In the genomic region with DNA sequence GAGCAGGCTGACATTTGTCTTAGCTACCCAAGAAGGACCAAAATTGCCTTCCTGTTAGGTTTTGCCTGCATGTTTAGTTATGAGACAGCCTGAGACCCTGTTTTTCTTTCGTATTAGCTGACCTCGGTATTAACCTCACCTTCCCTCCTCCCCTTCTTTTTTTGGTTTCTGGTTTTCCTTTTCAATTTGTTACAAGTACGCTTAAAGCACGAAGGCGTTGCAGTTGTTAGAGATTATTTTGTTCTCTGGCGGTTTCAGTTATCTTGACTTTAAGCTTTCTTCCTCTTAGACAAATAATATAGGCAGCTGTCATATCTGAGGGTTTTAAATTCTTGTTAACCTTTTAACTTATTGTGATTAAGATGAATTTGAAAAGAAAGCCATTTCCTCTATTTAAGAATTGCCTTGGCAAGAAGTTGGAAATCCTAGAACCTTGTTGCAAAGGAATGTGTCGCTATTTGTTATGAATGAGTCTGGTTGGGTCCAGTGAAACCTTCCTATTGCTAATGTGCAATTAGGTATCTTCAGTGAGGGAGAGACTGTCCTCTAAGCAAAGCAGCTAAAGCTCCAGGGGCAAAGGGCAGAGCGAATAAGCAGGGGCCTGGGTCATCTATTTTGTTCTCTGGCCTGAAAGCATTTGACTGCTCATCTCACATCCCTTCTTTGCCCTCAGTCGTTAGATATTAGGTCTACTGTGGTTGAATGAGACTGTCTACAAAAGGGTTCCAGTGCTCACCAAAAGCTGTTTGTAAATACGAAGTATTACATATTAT, we compare ENCODE assay signal across 9 cellular contexts. TPM values are rescaled to one million over a fixed set of nuclear protein-coding genes. Genes with fewer than 3 reads are reported as not detected.
A peak's percentile ranks its signal among the peaks of the same experiment; 100 is the strongest.
DNase-seq lines count a peak whose midpoint lies in the region; ATAC-seq, FAIRE-seq and TF ChIP-seq lines count a peak whose summit lies in the region.
"Had no signal": no experiment of that assay in that cellular context is flagged by ENCODE, and none has a peak within 500 bp of the region (broad histone marks: within the 10 kb centered on the region; RNA-seq: fewer than 3 reads in every experiment).

No MANE protein-coding gene starts in this region.

- H3K4me2 ChIP-seq in OCI-LY3 (ENCODE audit: low read length) (peak overlapping the region; percentile 81), mesenchymal stem cell (ENCODE audit: low read length, poor library complexity, severe bottlenecking) (no peak overlapping the region)

- H3K36me3 ChIP-seq in OCI-LY3 (replicated peaks; ENCODE audit: low read depth, low read length) (no peaks in the 10 kb centered on the region), mesenchymal stem cell (ENCODE audit: control insufficient read depth in 1 of 2, insufficient read depth in 2 of 2, low read depth in 1 of 2, low read length in 2 of 2) (no peaks in the 10 kb centered on the region)

- no peak overlapping the region for H2BK15ac ChIP-seq in mesenchymal stem cell (ENCODE audit: low read depth, poor library complexity, severe bottlenecking)

- peak; percentile 49 for DNase-seq in GDM1 (lab: John Stamatoyannopoulos, UW)
- peak; percentile 29 for DNase-seq in mesenchymal stem cell
- no peak for DNase-seq in NCI-H526 (lab: John Stamatoyannopoulos, UW)
- DNase-seq in NCI-H1092 treated with DMSO at 0.1 percent for 48 hours (lab: John Stamatoyannopoulos, UW): no peak
- no peak for DNase-seq in stimulated activated naive CD4-positive, alpha-beta T cell treated with Interleukin-2 at 50 U/mL for 16 hours (lab: John Stamatoyannopoulos, UW)
- no peak for DNase-seq in RCC 7860 (ENCODE audit: low spot score)

- ATAC-seq in GM21526 (IDR thresholded peaks at IDR 0.05; ENCODE audit: low FRiP score, unreplicated experiment): peak; percentile 44
- ATAC-seq: sciatic nerve had no signal

- H3K14ac ChIP-seq in mesenchymal stem cell (ENCODE audit: low read length in 2 of 2): no peak overlapping the region

- no peak overlapping the region for H3K23ac ChIP-seq in mesenchymal stem cell (ENCODE audit: low read length in 2 of 2)

- H4K20me1 ChIP-seq in OCI-LY3 (ENCODE audit: insufficient read depth, low read length): no peaks in the 10 kb centered on the region

- H3K27ac ChIP-seq in OCI-LY3 (ENCODE audit: low read length) (peak overlapping the region; percentile 89), mesenchymal stem cell (ENCODE audit: low read length, poor library complexity, severe bottlenecking) (peak overlapping the region; percentile 6)

- no peak for TF ChIP-seq CTCF in OCI-LY3 (IDR thresholded peaks at IDR 0.05; ENCODE audit: low read depth, low read length)

- H3K4me1 ChIP-seq in OCI-LY3 (ENCODE audit: low read length) (peaks cover 61% of the 10 kb centered on the region), mesenchymal stem cell (ENCODE audit: control insufficient read depth, insufficient read depth, low read depth, low read length) (peaks cover 23% of the 10 kb centered on the region)

- H3K9ac ChIP-seq in OCI-LY3 (ENCODE audit: low read length) (peak overlapping the region; percentile 52), mesenchymal stem cell (ENCODE audit: low read length) (no peak overlapping the region)

- H2AFZ ChIP-seq in OCI-LY3 (ENCODE audit: low read depth, low read length): peak overlapping the region; percentile 2; the same call in 1 of the 2 replicates
- no peak overlapping the region for H2AFZ ChIP-seq in mesenchymal stem cell (ENCODE audit: low read depth, low read length)

- no peak overlapping the region for H2BK12ac ChIP-seq in mesenchymal stem cell (ENCODE audit: low read length in 2 of 2)

- H3K27me3 ChIP-seq in OCI-LY3 (ENCODE audit: low read depth, low read length): no peaks in the 10 kb centered on the region
- H3K27me3 ChIP-seq in mesenchymal stem cell (ENCODE audit: control insufficient read depth in 1 of 2, insufficient read depth in 1 of 2, low read length in 2 of 2): no peaks in the 10 kb centered on the region

- no peak overlapping the region for H2AK5ac ChIP-seq in mesenchymal stem cell (ENCODE audit: low read length, severe bottlenecking)

- H4K91ac ChIP-seq in mesenchymal stem cell (ENCODE audit: low read length): no peak overlapping the region

- H3K4me3 ChIP-seq in OCI-LY3 (ENCODE audit: low read length): peak overlapping the region; percentile 65
- H3K4me3 ChIP-seq in mesenchymal stem cell (ENCODE audit: insufficient read depth in 1 of 2, low read depth in 1 of 2, low read length in 2 of 2): no peak overlapping the region

- no peak overlapping the region for H2BK5ac ChIP-seq in mesenchymal stem cell (ENCODE audit: low read depth, low read length, poor library complexity, severe bottlenecking)

- WGBS in mesenchymal stem cell: 47% methylated on average over 4 of the region's 10 CpGs

- H3K4ac ChIP-seq in mesenchymal stem cell (ENCODE audit: low read depth in 1 of 2, low read length in 2 of 2): peak overlapping the region in 1 of 2 experiments; percentile 47

- peak overlapping the region; percentile 81 for H4K8ac ChIP-seq in mesenchymal stem cell (ENCODE audit: low read length)

- H3K9me3 ChIP-seq in OCI-LY3 (ENCODE audit: insufficient read depth, low read length) (no peaks in the 10 kb centered on the region), mesenchymal stem cell (ENCODE audit: control insufficient read depth, low read length) (no peaks in the 10 kb centered on the region)

- no peak for FAIRE-seq in RCC 7860 (lab: Jason Lieb, UNC)

- H2BK120ac ChIP-seq in mesenchymal stem cell (ENCODE audit: low read depth, low read length): no peak overlapping the region

- peak overlapping the region; percentile 19 to 29 for H3K18ac ChIP-seq in mesenchymal stem cell (ENCODE audit: low read depth in 1 of 2, low read length in 2 of 2)

- peaks cover 8% of the 10 kb centered on the region for H3K79me1 ChIP-seq in mesenchymal stem cell (replicated peaks; ENCODE audit: low read length, poor library complexity, severe bottlenecking)

- H3K79me2 ChIP-seq in OCI-LY3 (ENCODE audit: low read length): no peaks in the 10 kb centered on the region

RNA-seq across cellular contexts. Expression of a gene that starts 45.8 kb away (rescaled TPM):
- polyA plus RNA-seq in mesenchymal stem cell (2013, experiment 1 of 2): 52.9 TPM
- polyA plus RNA-seq in mesenchymal stem cell (2013, experiment 2 of 2): 52.3 TPM

Comparison
In these comparisons a context has a peak if more than half of its experiments do, and no peak if none do; other contexts are left out.
1. DNase-seq: peak in GDM1 (single experiment) and mesenchymal stem cell (single experiment); none in NCI-H526 (0 of 2), NCI-H1092 treated with DMSO at 0.1 percent for 48 hours (single experiment), stimulated activated naive CD4-positive, alpha-beta T cell treated with Interleukin-2 at 50 U/mL for 16 hours (single experiment) and RCC 7860 (single experiment).